In genomic region chr13:65410791-65411190, GRCh38 we compare ENCODE assay signal across 24 cellular contexts.
DNase-seq lines count a peak whose midpoint lies in the region; ATAC-seq, FAIRE-seq and TF ChIP-seq lines count a peak whose summit lies in the region.
"Had no signal": no experiment of that assay in that cellular context is flagged by ENCODE, and none has a peak within 500 bp of the region (broad histone marks: within the 10 kb centered on the region; RNA-seq: fewer than 3 reads in every experiment).

No MANE protein-coding gene starts in this region.

- H4K20me1 ChIP-seq in GM12878 (ENCODE audit: control insufficient read depth, insufficient read depth) = no peaks in the 10 kb centered on the region
- H4K20me1 ChIP-seq: BLaER1 had no signal

- no peak for TF ChIP-seq RAD21 in GM12878 (IDR thresholded peaks at IDR 0.05; ENCODE audit: insufficient read depth, low read depth, low read length)

- H3K27ac ChIP-seq in GM12878 (ENCODE audit: control insufficient read depth, insufficient read depth) = no peak overlapping the region
- H3K27ac ChIP-seq: BLaER1 had no signal

- ATAC-seq in GM12878 = no peak

- no peaks in the 10 kb centered on the region for H3K79me2 ChIP-seq in GM12878 (ENCODE audit: control insufficient read depth, insufficient read depth, low read length)

- no peak for TF ChIP-seq CTCF in GM12878 (IDR thresholded peaks at IDR 0.05 in 2 of 3, conservative IDR thresholded peaks at IDR 0.05 in 1 of 3; ENCODE audit: control insufficient read depth in 2 of 3, extremely low read depth in 1 of 3, insufficient read depth in 1 of 3, low read depth in 3 of 3, low read length in 3 of 3)

- H2AFZ ChIP-seq in GM12878 (ENCODE audit: control insufficient read depth, low read depth, low read length) = no peak overlapping the region

- WGBS in GM12878 (ENCODE audit: insufficient coverage, insufficient replicate concordance, low lambda C conversion rate, missing lambda C conversion rate) = 41% methylated on average over 3 of the region's 3 CpGs

- no peak overlapping the region for H3K4me3 ChIP-seq in GM12878
- H3K4me3 ChIP-seq: BLaER1 had no signal

- FAIRE-seq in G401.6 (lab: Jason Lieb, UNC) = peak; percentile 75
- no peak for FAIRE-seq in GM12878 (lab: Jason Lieb, UNC)
- FAIRE-seq: A204.1, GM12892, GM18507 had no signal

- intact Hi-C loops in GM12878 (cut with micrococcal nuclease; ENCODE audit: unreplicated experiment) = no loop called here

- no peaks in the 10 kb centered on the region for H3K9me3 ChIP-seq in GM12878 (replicated peaks; ENCODE audit: control insufficient read depth, insufficient read depth, low read length)
- H3K9me3 ChIP-seq: BE2C, BLaER1 had no signal

- no peak for TF ChIP-seq POLR2A in GM12878 (IDR thresholded peaks at IDR 0.05; ENCODE audit: low read depth, low read length)

- POLR2A ChIA-PET in HEK293T (lab: Yijun Ruan, JAX) (no interaction called here), GM12878 (lab: Charles Lee) (no interaction called here)

- in situ Hi-C loops in GM12878 (cut with MboI) = no loop called here

- RAD21 ChIA-PET in GM12878 (lab: Charles Lee; ENCODE audit: unreplicated experiment) = no interaction called here

- H3K9ac ChIP-seq in GM12878 (ENCODE audit: control insufficient read depth, insufficient read depth, low read length) = no peak overlapping the region
- H3K9ac ChIP-seq: BLaER1 had no signal

- H3K27me3 ChIP-seq in GM12878 (replicated peaks in 1 of 2; ENCODE audit: control insufficient read depth in 2 of 2, insufficient read depth in 2 of 2, low read length in 1 of 2) = no peaks in the 10 kb centered on the region
- H3K27me3 ChIP-seq: BE2C, BLaER1 had no signal

- no peaks in the 10 kb centered on the region for H3K4me1 ChIP-seq in GM12878 (ENCODE audit: control insufficient read depth, insufficient read depth, low read length)
- H3K4me1 ChIP-seq: BLaER1 had no signal

- H3K4me2 ChIP-seq in GM12878 (ENCODE audit: control insufficient read depth, insufficient read depth) = no peak overlapping the region
- H3K4me2 ChIP-seq: BLaER1 had no signal

- CTCF ChIA-PET in HEK293T (lab: Yijun Ruan, JAX) = no interaction called here
- CTCF ChIA-PET in GM12878 (lab: Yijun Ruan, JAX) = no interaction called here

- no peaks in the 10 kb centered on the region for H3K36me3 ChIP-seq in GM12878 (ENCODE audit: control insufficient read depth in 2 of 2, insufficient read depth in 2 of 2, low read length in 1 of 2)
- H3K36me3 ChIP-seq: BE2C, BLaER1 had no signal

- BruUV-seq in GM12878 (replicated peaks; lab: Mats Ljungman, UMichigan) = no TSS peak

- no peak for TF ChIP-seq EP300 in GM12878 (IDR thresholded peaks at IDR 0.05; ENCODE audit: borderline replicate concordance in 1 of 2, control insufficient read depth in 1 of 2, low read depth in 2 of 2, low read length in 2 of 2)

- no peak for DNase-seq in HEK293T (ENCODE audit: extremely low spot score)
- no peak for DNase-seq in GM12878 (ENCODE audit: low read depth, low spot score)
- no peak for DNase-seq in activated effector memory CD4-positive, alpha-beta T cell treated with anti-CD3 and anti-CD28 coated beads, Interleukin-2, amount 50 U/mL, for 16 hours
- no peak for DNase-seq in MV-4-11 (lab: John Stamatoyannopoulos, UW)
- DNase-seq: 8988T; ACHN; BE2C; C1 segment of cervical spinal cord; CD4-positive, alpha-beta memory T cell; CD4-positive, CD25-positive, alpha-beta regulatory T cell; CD8-positive, alpha-beta memory T cell; COR-L47; DMS 273 treated with DMSO at 0.1 percent for 48 hours; DMS153; DMS53; DMS79; DND-41; EL; GF-D8 had no signal

- SMC1A ChIA-PET in GM12878 (lab: Charles Lee; ENCODE audit: uncharacterized antibody, unreplicated experiment) = no interaction called here

TF ChIP-seq in HEK293T, 16 proteins besides CTCF, POLR2A, EP300 and RAD21:
- TF ChIP-seq BHLHE40 (IDR thresholded peaks at IDR 0.05; ENCODE audit: borderline replicate concordance) = no peak
- no peak for TF ChIP-seq CTBP1 (IDR thresholded peaks at IDR 0.05; ENCODE audit: borderline replicate concordance)
- no peak for TF ChIP-seq HDGF (IDR thresholded peaks at IDR 0.05; ENCODE audit: borderline replicate concordance)
- no peak for TF ChIP-seq FOXA1 (IDR thresholded peaks at IDR 0.05)
- TF ChIP-seq NFRKB (IDR thresholded peaks at IDR 0.05) = peak; percentile 25; the same call in 1 of the 2 replicates
- no peak for TF ChIP-seq PKNOX1 (IDR thresholded peaks at IDR 0.05)
- peak; percentile 83 for TF ChIP-seq ELF4 (IDR thresholded peaks at IDR 0.05)

TF ChIP-seq in GM12878, 131 proteins besides CTCF, POLR2A, EP300 and RAD21:
- TF ChIP-seq ZBTB40 (IDR thresholded peaks at IDR 0.05; ENCODE audit: borderline replicate concordance) (peak; percentile 63), DPF2 (IDR thresholded peaks at IDR 0.05) (no peak), ATF3 (IDR thresholded peaks at IDR 0.05; ENCODE audit: borderline replicate concordance, extremely low read depth, low read depth, low read length) (no peak), ATF7 (IDR thresholded peaks at IDR 0.05; ENCODE audit: low read depth) (no peak)
